In genomic region chr11:111367411-111368284, GRCh38 we compare ENCODE assay signal across 10 cellular contexts. TPM values are rescaled to one million over a fixed set of nuclear protein-coding genes. Genes with fewer than 3 reads are reported as not detected.
DNase-seq lines count a peak whose midpoint lies in the region; ATAC-seq and TF ChIP-seq lines count a peak whose summit lies in the region.
"Had no signal": no experiment of that assay in that cellular context is flagged by ENCODE, and none has a peak within 500 bp of the region (broad histone marks: within the 10 kb centered on the region; RNA-seq: fewer than 3 reads in every experiment).

No MANE protein-coding gene starts in this region.

- DNase-seq in MCF 10A (ENCODE audit: unreplicated experiment) (no peak), breast epithelium (ENCODE audit: low spot score in 2 of 2) (no peak), mesenteric fat pad (ENCODE audit: low spot score) (no peak), type B pancreatic cell (ENCODE audit: extremely low spot score, unreplicated experiment) (no peak), nucleus accumbens (lab: John Stamatoyannopoulos, UW) (no peak)
- DNase-seq: NCI-H1105, RPMI8226 had no signal

- POLR2A ChIA-PET in MCF 10A (lab: Yijun Ruan, JAX) = interaction anchor here (0.6 to 1.1 kb wide), 2 partner anchors 23 to 474 kb away, joined by 3 read pairs; no protein-coding TSS in a partner anchor

- H3K36me3 Mint-ChIP-seq in MCF 10A (ENCODE audit: insufficient read depth, unreplicated experiment) = no peaks in the 10 kb centered on the region
- H3K36me3 Mint-ChIP-seq in stimulated activated memory B cell treated with anti-CD40 and anti-IgM and Interleukin-4, amounts not matched to agents 10 μg/mL and 1 μg/mL and 100 μg/mL, for 72 hours = peaks cover 66% of the 10 kb centered on the region
- H3K36me3 Mint-ChIP-seq in type B pancreatic cell = no peaks in the 10 kb centered on the region

- H3K27ac Mint-ChIP-seq in MCF 10A (ENCODE audit: low read depth, unreplicated experiment) (peak overlapping the region; percentile 85), type B pancreatic cell (no peak overlapping the region)
- no peak overlapping the region for H3K27ac Mint-ChIP-seq in stimulated activated memory B cell treated with anti-CD40 and anti-IgM and Interleukin-4, amounts not matched to agents 10 μg/mL and 1 μg/mL and 100 μg/mL, for 72 hours

- TF ChIP-seq CTCF in MCF 10A (IDR thresholded peaks at IDR 0.05; ENCODE audit: unreplicated experiment) (no peak), breast epithelium (IDR thresholded peaks at IDR 0.05) (no peak), type B pancreatic cell (conservative IDR thresholded peaks at IDR 0.05) (no peak)

- intact Hi-C loops in MCF 10A (cut with micrococcal nuclease) = no loop called here
- intact Hi-C loops in breast epithelium (cut with DNase I; ENCODE audit: low total_unique reads) = no loop called here

- H3K27me3 Mint-ChIP-seq in MCF 10A (ENCODE audit: insufficient read depth, unreplicated experiment) = no peaks in the 10 kb centered on the region
- no peaks in the 10 kb centered on the region for H3K27me3 Mint-ChIP-seq in stimulated activated memory B cell treated with anti-CD40 and anti-IgM and Interleukin-4, amounts not matched to agents 10 μg/mL and 1 μg/mL and 100 μg/mL, for 72 hours
- H3K27me3 Mint-ChIP-seq in type B pancreatic cell = peaks cover 2% of the 10 kb centered on the region

- TF ChIP-seq POLR2A in breast epithelium (IDR thresholded peaks at IDR 0.05) = no peak

- no peak overlapping the region for H3K4me3 ChIP-seq in breast epithelium

- H3K36me3 ChIP-seq in breast epithelium = no peaks in the 10 kb centered on the region

- peak; percentile 41 for ATAC-seq in HG02588 (IDR thresholded peaks at IDR 0.05; ENCODE audit: unreplicated experiment)
- ATAC-seq in HG03469 (IDR thresholded peaks at IDR 0.05; ENCODE audit: unreplicated experiment) = peak; percentile 25
- ATAC-seq in stimulated activated memory B cell treated with anti-CD40 and anti-IgM and Interleukin-4, amounts not matched to agents 10 μg/mL and 1 μg/mL and 100 μg/mL, for 72 hours = peak; percentile 82

- no peaks in the 10 kb centered on the region for H3K9me3 Mint-ChIP-seq in MCF 10A (ENCODE audit: unreplicated experiment)
- no peaks in the 10 kb centered on the region for H3K9me3 Mint-ChIP-seq in stimulated activated memory B cell treated with anti-CD40 and anti-IgM and Interleukin-4, amounts not matched to agents 10 μg/mL and 1 μg/mL and 100 μg/mL, for 72 hours
- H3K9me3 Mint-ChIP-seq in type B pancreatic cell = peaks cover 12% of the 10 kb centered on the region

- H3K4me3 Mint-ChIP-seq in MCF 10A (ENCODE audit: unreplicated experiment) = no peak overlapping the region
- peak overlapping the region; percentile 85 for H3K4me3 Mint-ChIP-seq in stimulated activated memory B cell treated with anti-CD40 and anti-IgM and Interleukin-4, amounts not matched to agents 10 μg/mL and 1 μg/mL and 100 μg/mL, for 72 hours
- no peak overlapping the region for H3K4me3 Mint-ChIP-seq in type B pancreatic cell

- no peak overlapping the region for H3K27ac ChIP-seq in breast epithelium

- H3K27me3 ChIP-seq in breast epithelium = no peaks in the 10 kb centered on the region

- CTCF ChIA-PET in MCF 10A (lab: Yijun Ruan, JAX) = interaction anchor here (0.6 to 1.0 kb wide), 2 partner anchors 56 to 553 kb away, joined by 5 read pairs; no protein-coding TSS in a partner anchor

- no peaks in the 10 kb centered on the region for H3K9me3 ChIP-seq in breast epithelium

- H3K4me1 Mint-ChIP-seq in MCF 10A (ENCODE audit: insufficient read depth, unreplicated experiment) = peaks cover 7% of the 10 kb centered on the region
- H3K4me1 Mint-ChIP-seq in stimulated activated memory B cell treated with anti-CD40 and anti-IgM and Interleukin-4, amounts not matched to agents 10 μg/mL and 1 μg/mL and 100 μg/mL, for 72 hours = peaks cover 100% of the 10 kb centered on the region
- peaks cover 5% of the 10 kb centered on the region for H3K4me1 Mint-ChIP-seq in type B pancreatic cell (ENCODE audit: unreplicated experiment)

- H3K4me1 ChIP-seq in breast epithelium = no peaks in the 10 kb centered on the region

- no TSS peak for BruUV-seq in MCF 10A (replicated peaks; lab: Mats Ljungman, UMichigan)

RNA-seq across cellular contexts. Expression of gene POU2AF1, which starts 11.4 kb away (rescaled TPM):
- total RNA-seq in MCF 10A (2022) (not detected in 2 replicates), breast epithelium (1 to 10 TPM in 2 of 3 donors, under 1 TPM in 1; 0.16 to 5.6 (median 3.5) TPM), mesenteric fat pad (0.10 TPM), type B pancreatic cell (ENCODE audit: low replicate concordance) (0.24 and 0.26 TPM in 2 replicates)

Comparison
In these comparisons a context has a peak if more than half of its experiments do, and no peak if none do; other contexts are left out.
1. ATAC-seq: peak in every context shown above with its lines; median percentile 82 in stimulated activated memory B cell treated with anti-CD40 and anti-IgM and Interleukin-4, amounts not matched to agents 10 μg/mL and 1 μg/mL and 100 μg/mL, for 72 hours; 41 in HG02588; 25 in HG03469.